Comparison of ENCODE assay signal across 16 cellular contexts in genomic region chr5:73940026-73940425, GRCh38.
A peak's percentile ranks its signal among the peaks of the same experiment; 100 is the strongest.
DNase-seq lines count a peak whose midpoint lies in the region; ATAC-seq and TF ChIP-seq lines count a peak whose summit lies in the region.
"Had no signal": no experiment of that assay in that cellular context is flagged by ENCODE, and none has a peak within 500 bp of the region (broad histone marks: within the 10 kb centered on the region; RNA-seq: fewer than 3 reads in every experiment).

No MANE protein-coding gene starts in this region.

- peaks cover 41% of the 10 kb centered on the region for H3K4me1 Mint-ChIP-seq in nephron

- H3K27ac ChIP-seq in mammary epithelial cell (ENCODE audit: insufficient read depth, low read depth, low read length) = peak overlapping the region; percentile 90
- no peak overlapping the region for H3K27ac ChIP-seq in left ventricle myocardium inferior (replicated peaks)
- H3K27ac ChIP-seq in stomach = no peak overlapping the region

- no TSS peak for BruUV-seq in mammary epithelial cell (replicated peaks; lab: Mats Ljungman, UMichigan)

- H4K20me1 ChIP-seq in mammary epithelial cell (ENCODE audit: insufficient read depth, low read length) = no peaks in the 10 kb centered on the region

- H3K27ac Mint-ChIP-seq in nephron = peak overlapping the region; percentile 55 to 79 (median 75)

- H3K4me3 Mint-ChIP-seq in nephron = no peak overlapping the region

- no peak for TF ChIP-seq EP300 in stomach (IDR thresholded peaks at IDR 0.05)

- H3K36me3 Mint-ChIP-seq in nephron (ENCODE audit: low read depth) = peaks cover 27% of the 10 kb centered on the region

- in situ Hi-C loops in mammary epithelial cell (cut with MboI; ENCODE audit: low sequenced_read_pairs in 2 of 2) = no loop called here

- no peak for ATAC-seq in HG02763 (IDR thresholded peaks at IDR 0.05; ENCODE audit: unreplicated experiment)
- ATAC-seq: HepG2 had no signal

- H3K27me3 Mint-ChIP-seq in nephron (ENCODE audit: low read depth) = peaks cover 4% of the 10 kb centered on the region

- CTCF ChIA-PET in mammary epithelial cell (lab: Charles Lee; ENCODE audit: low non-redundant PET) = no interaction called here

- TF ChIP-seq POLR2A in stomach (IDR thresholded peaks at IDR 0.05) = no peak

- H3K4me3 ChIP-seq in mammary epithelial cell (replicated peaks in 1 of 3; ENCODE audit: insufficient read depth in 1 of 3, low read depth in 2 of 3, low read length in 3 of 3) (no peak overlapping the region), left ventricle myocardium inferior (no peak overlapping the region), stomach (no peak overlapping the region)

- no peak overlapping the region for H3K4me2 ChIP-seq in mammary epithelial cell (ENCODE audit: insufficient read depth, low read depth, low read length)

- H3K9ac ChIP-seq in mammary epithelial cell (ENCODE audit: insufficient read depth, low read length) = no peak overlapping the region

- H3K79me2 ChIP-seq in mammary epithelial cell (ENCODE audit: insufficient read depth, low read length) = peaks cover 27% of the 10 kb centered on the region

- H2AFZ ChIP-seq in mammary epithelial cell (ENCODE audit: low read depth, low read length) = no peak overlapping the region

- H3K9me3 Mint-ChIP-seq in nephron = peaks cover 10% of the 10 kb centered on the region

- intact Hi-C loops in mammary epithelial cell (cut with micrococcal nuclease) (no loop called here), left ventricle myocardium inferior (cut with micrococcal nuclease) (no loop called here), stomach (cut with DNase I; ENCODE audit: low total_unique reads) (no loop called here)

- H3K27me3 ChIP-seq in mammary epithelial cell (ENCODE audit: insufficient read depth, low read length) (no peaks in the 10 kb centered on the region), left ventricle myocardium inferior (ENCODE audit: low read depth) (no peaks in the 10 kb centered on the region), stomach (no peaks in the 10 kb centered on the region)

- peak; percentile 32 for DNase-seq in ELR (ENCODE audit: low read depth)
- DNase-seq in NCI-H69 (lab: John Stamatoyannopoulos, UW) = peak; percentile 74
- peak; percentile 20 for DNase-seq in mammary epithelial cell
- no peak for DNase-seq in left ventricle myocardium inferior
- no peak for DNase-seq in stomach
- DNase-seq: activated CD4-positive, alpha-beta T cell treated with anti-CD3 and anti-CD28 coated beads for 4 hours; activated CD8-positive, alpha-beta memory T cell treated with anti-CD3 and anti-CD28 coated beads, Interleukin-2, amount 50 U/mL, for 4 hours; effector CD8-positive, alpha-beta T cell; hippocampal formation; left cardiac atrium; MV-4-11; NCI-H2107; T1000 had no signal

- H3K4me1 ChIP-seq in mammary epithelial cell (ENCODE audit: insufficient read depth, low read length) (peaks cover 42% of the 10 kb centered on the region), left ventricle myocardium inferior (no peaks in the 10 kb centered on the region), stomach (no peaks in the 10 kb centered on the region)

- H3K36me3 ChIP-seq in mammary epithelial cell (ENCODE audit: insufficient read depth, low read length) = no peaks in the 10 kb centered on the region
- no peaks in the 10 kb centered on the region for H3K36me3 ChIP-seq in left ventricle myocardium inferior
- H3K36me3 ChIP-seq in stomach = peaks cover 0 to 13% (median 8%) of the 10 kb centered on the region in 4 donors

- no peak for TF ChIP-seq CTCF in mammary epithelial cell (conservative IDR thresholded peaks at IDR 0.05 in 1 of 2, IDR thresholded peaks at IDR 0.05 in 1 of 2; ENCODE audit: extremely low read depth in 1 of 2, insufficient read depth in 1 of 2, low read depth in 1 of 2, low read length in 2 of 2)
- TF ChIP-seq CTCF in nephron (IDR thresholded peaks at IDR 0.05; ENCODE audit: unreplicated experiment in 3 of 3) = no peak
- TF ChIP-seq CTCF in left ventricle myocardium inferior (IDR thresholded peaks at IDR 0.05; ENCODE audit: borderline replicate concordance) = no peak
- TF ChIP-seq CTCF in stomach (IDR thresholded peaks at IDR 0.05) = no peak

- dilution Hi-C loops in mammary epithelial cell (cut with HindIII; ENCODE audit: low sequenced_read_pairs) = no loop called here

- H3K9me3 ChIP-seq in mammary epithelial cell (replicated peaks; ENCODE audit: insufficient read depth, low read length) (peaks cover 9% of the 10 kb centered on the region), left ventricle myocardium inferior (replicated peaks) (peaks cover 24% of the 10 kb centered on the region), stomach (peaks cover 0 to 8% (median 4%) of the 10 kb centered on the region in 4 donors)

Comparison
In these comparisons a context has a peak if more than half of its experiments do, and no peak if none do; other contexts are left out.
1. DNase-seq: peak in ELR (single experiment), NCI-H69 (single experiment) and mammary epithelial cell (single experiment); none in left ventricle myocardium inferior (single experiment) and stomach (single experiment).